In genomic region chr4:53885668-53886067, GRCh38 we compare ENCODE assay signal across 18 cellular contexts.
A peak's percentile ranks its signal among the peaks of the same experiment; 100 is the strongest.
DNase-seq lines count a peak whose midpoint lies in the region; ATAC-seq, FAIRE-seq and TF ChIP-seq lines count a peak whose summit lies in the region.
"Had no signal": no experiment of that assay in that cellular context is flagged by ENCODE, and none has a peak within 500 bp of the region (broad histone marks: within the 10 kb centered on the region; RNA-seq: fewer than 3 reads in every experiment).

No MANE protein-coding gene starts in this region.

- H3K27me3 ChIP-seq in pancreas (no peaks in the 10 kb centered on the region), aorta (ENCODE audit: control insufficient read depth in 1 of 2, insufficient read depth in 2 of 2, low read length in 1 of 2) (no peaks in the 10 kb centered on the region), hepatocyte (no peaks in the 10 kb centered on the region)
- H3K27me3 ChIP-seq: BE2C had no signal

- peaks cover 0 to 4% (median 0%) of the 10 kb centered on the region in 3 donors for H3K4me1 ChIP-seq in pancreas
- no peaks in the 10 kb centered on the region for H3K4me1 ChIP-seq in aorta (ENCODE audit: control insufficient read depth in 1 of 2, insufficient read depth in 2 of 2, low read length in 2 of 2)
- H3K4me1 ChIP-seq in hepatocyte (ENCODE audit: insufficient read depth), result peaks cover 14% of the 10 kb centered on the region
- H3K4me1 ChIP-seq: HAP-1 had no signal

- peak; percentile 41 for DNase-seq in fibroblast of the aortic adventitia (ENCODE audit: low read depth)
- peak; percentile 77 for DNase-seq in left ventricle myocardium superior
- DNase-seq in pancreas, result no peak
- DNase-seq in aorta, result peak in 1 of 2 donors; percentile 69
- DNase-seq in hepatocyte (ENCODE audit: low spot score), result no peak
- DNase-seq in posterior cingulate gyrus, result no peak
- DNase-seq: BE2C; CD4-positive, alpha-beta memory T cell; GF-D8; NCI-H1092 treated with DMSO at 0.1 percent for 48 hours; NCI-H1694 treated with DMSO at 0.1 percent for 48 hours; NCI-H446 treated with DMSO at 0.1 percent for 48 hours; NCI-H774; PC-9 had no signal

- no peak for FAIRE-seq in pancreas (lab: Jason Lieb, UNC)
- FAIRE-seq: D721Med had no signal

- H4K20me1 ChIP-seq in hepatocyte (ENCODE audit: insufficient read depth, poor library complexity, severe bottlenecking), result no peaks in the 10 kb centered on the region

- H3K9me3 ChIP-seq in pancreas (no peaks in the 10 kb centered on the region), aorta (ENCODE audit: control insufficient read depth, low read length) (no peaks in the 10 kb centered on the region), hepatocyte (ENCODE audit: low read depth) (no peaks in the 10 kb centered on the region)
- H3K9me3 ChIP-seq: BE2C, HAP-1 had no signal

- H3K36me3 ChIP-seq in pancreas (no peaks in the 10 kb centered on the region), aorta (ENCODE audit: control insufficient read depth in 1 of 2, insufficient read depth in 2 of 2, low read length in 1 of 2) (no peaks in the 10 kb centered on the region), hepatocyte (replicated peaks; ENCODE audit: insufficient read depth, low read depth) (no peaks in the 10 kb centered on the region)
- H3K36me3 ChIP-seq: BE2C, HAP-1 had no signal

- H3K27ac ChIP-seq in pancreas (peak overlapping the region; percentile 26 to 60 (median 54)), aorta (ENCODE audit: low read depth in 1 of 2, low read length in 2 of 2) (peak overlapping the region in 1 of 2 donors; percentile 33), hepatocyte (no peak overlapping the region)
- H3K27ac ChIP-seq: KMS-11, PC-9 had no signal

- no peaks in the 10 kb centered on the region for H3K79me2 ChIP-seq in hepatocyte

- no peak overlapping the region for H2AFZ ChIP-seq in hepatocyte
- H2AFZ ChIP-seq: PC-9 had no signal

- TF ChIP-seq CTCF in fibroblast of the aortic adventitia (IDR thresholded peaks at IDR 0.05; ENCODE audit: insufficient read depth, low read length) (no peak), pancreas (IDR thresholded peaks at IDR 0.05) (no peak), hepatocyte (IDR thresholded peaks at IDR 0.05; ENCODE audit: poor library complexity) (no peak)

- intact Hi-C loops in left ventricle myocardium superior (cut with micrococcal nuclease), result no loop called here
- intact Hi-C loops in pancreas (cut with DNase I), result no loop called here
- intact Hi-C loops in aorta (cut with DNase I), result no loop called here
- intact Hi-C loops in posterior cingulate gyrus (cut with DNase I), result no loop called here

- peak; percentile 99 for ATAC-seq in left ventricle myocardium superior
- peak in 2 of 4 donors; percentile 39 to 49 for ATAC-seq in pancreas
- peak; percentile 84 for ATAC-seq in aorta (ENCODE audit: low FRiP score)
- ATAC-seq in HG03460 (IDR thresholded peaks at IDR 0.05; ENCODE audit: unreplicated experiment), result no peak

- H3K4me2 ChIP-seq in hepatocyte, result no peak overlapping the region
- H3K4me2 ChIP-seq: KMS-11, PC-9 had no signal

- H3K4me3 ChIP-seq in fibroblast of the aortic adventitia (ENCODE audit: low read depth, low read length) (no peak overlapping the region), pancreas (no peak overlapping the region), aorta (ENCODE audit: low read length in 2 of 2) (no peak overlapping the region), hepatocyte (no peak overlapping the region)
- H3K4me3 ChIP-seq: HAP-1, PC-9 had no signal

- whole genome bisulfite sequencing in pancreas, 2 donors, result 50 to 57% methylated on average over 2 of the region's 2 CpGs
- WGBS in aorta, 2 donors, result 0 to 13% methylated on average over 2 of the region's 2 CpGs
- 100% methylated on average over 2 of the region's 2 CpGs for WGBS in hepatocyte (ENCODE audit: low lambda C conversion rate, missing lambda C conversion rate)

- no peaks in the 10 kb centered on the region for H3K9me2 ChIP-seq in hepatocyte (replicated peaks; ENCODE audit: insufficient read depth)

Comparison
In these comparisons a context has a peak if more than half of its experiments do, and no peak if none do; other contexts are left out.
1. DNase-seq: peak in fibroblast of the aortic adventitia (single experiment) and left ventricle myocardium superior (single experiment); none in pancreas (0 of 6), hepatocyte (single experiment) and posterior cingulate gyrus (0 of 10).